ENCODE assay signal across 1 cellular context in the genomic region with DNA sequence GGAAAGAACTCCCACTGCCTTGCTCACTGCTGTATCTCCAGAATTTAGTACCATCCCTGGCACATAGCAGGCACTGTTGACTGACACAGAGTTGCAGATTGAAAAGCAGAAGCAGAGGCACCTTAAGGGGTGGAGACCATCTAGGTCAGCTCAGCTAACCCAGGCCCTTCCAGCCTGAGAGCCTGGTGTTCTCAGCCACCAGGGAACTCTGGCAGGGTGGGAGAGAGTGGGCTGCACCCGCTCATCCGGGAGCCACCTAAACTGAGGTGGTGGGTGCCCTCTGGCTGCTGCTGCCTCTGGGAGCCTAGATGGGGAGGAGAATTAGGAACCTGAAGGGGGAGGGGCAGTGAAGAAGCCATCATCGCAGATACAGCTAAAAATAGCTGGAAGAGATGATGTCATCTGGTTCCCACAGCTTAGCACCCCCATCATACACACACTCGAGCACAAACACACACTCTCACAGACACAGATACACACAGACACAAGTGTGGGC.
TF ChIP-seq lines count a peak whose summit lies in the region.

No MANE protein-coding gene starts in this region.

TF ChIP-seq in K562, 482 proteins besides CTCF, POLR2A, EP300 and RAD21 (continues in another document):
- TF ChIP-seq, protein P1, sequence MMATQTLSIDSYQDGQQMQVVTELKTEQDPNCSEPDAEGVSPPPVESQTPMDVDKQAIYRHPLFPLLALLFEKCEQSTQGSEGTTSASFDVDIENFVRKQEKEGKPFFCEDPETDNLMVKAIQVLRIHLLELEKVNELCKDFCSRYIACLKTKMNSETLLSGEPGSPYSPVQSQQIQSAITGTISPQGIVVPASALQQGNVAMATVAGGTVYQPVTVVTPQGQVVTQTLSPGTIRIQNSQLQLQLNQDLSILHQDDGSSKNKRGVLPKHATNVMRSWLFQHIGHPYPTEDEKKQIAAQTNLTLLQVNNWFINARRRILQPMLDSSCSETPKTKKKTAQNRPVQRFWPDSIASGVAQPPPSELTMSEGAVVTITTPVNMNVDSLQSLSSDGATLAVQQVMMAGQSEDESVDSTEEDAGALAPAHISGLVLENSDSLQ (IDR thresholded peaks at IDR 0.05) = peak; percentile 59
- TF ChIP-seq, protein P2, sequence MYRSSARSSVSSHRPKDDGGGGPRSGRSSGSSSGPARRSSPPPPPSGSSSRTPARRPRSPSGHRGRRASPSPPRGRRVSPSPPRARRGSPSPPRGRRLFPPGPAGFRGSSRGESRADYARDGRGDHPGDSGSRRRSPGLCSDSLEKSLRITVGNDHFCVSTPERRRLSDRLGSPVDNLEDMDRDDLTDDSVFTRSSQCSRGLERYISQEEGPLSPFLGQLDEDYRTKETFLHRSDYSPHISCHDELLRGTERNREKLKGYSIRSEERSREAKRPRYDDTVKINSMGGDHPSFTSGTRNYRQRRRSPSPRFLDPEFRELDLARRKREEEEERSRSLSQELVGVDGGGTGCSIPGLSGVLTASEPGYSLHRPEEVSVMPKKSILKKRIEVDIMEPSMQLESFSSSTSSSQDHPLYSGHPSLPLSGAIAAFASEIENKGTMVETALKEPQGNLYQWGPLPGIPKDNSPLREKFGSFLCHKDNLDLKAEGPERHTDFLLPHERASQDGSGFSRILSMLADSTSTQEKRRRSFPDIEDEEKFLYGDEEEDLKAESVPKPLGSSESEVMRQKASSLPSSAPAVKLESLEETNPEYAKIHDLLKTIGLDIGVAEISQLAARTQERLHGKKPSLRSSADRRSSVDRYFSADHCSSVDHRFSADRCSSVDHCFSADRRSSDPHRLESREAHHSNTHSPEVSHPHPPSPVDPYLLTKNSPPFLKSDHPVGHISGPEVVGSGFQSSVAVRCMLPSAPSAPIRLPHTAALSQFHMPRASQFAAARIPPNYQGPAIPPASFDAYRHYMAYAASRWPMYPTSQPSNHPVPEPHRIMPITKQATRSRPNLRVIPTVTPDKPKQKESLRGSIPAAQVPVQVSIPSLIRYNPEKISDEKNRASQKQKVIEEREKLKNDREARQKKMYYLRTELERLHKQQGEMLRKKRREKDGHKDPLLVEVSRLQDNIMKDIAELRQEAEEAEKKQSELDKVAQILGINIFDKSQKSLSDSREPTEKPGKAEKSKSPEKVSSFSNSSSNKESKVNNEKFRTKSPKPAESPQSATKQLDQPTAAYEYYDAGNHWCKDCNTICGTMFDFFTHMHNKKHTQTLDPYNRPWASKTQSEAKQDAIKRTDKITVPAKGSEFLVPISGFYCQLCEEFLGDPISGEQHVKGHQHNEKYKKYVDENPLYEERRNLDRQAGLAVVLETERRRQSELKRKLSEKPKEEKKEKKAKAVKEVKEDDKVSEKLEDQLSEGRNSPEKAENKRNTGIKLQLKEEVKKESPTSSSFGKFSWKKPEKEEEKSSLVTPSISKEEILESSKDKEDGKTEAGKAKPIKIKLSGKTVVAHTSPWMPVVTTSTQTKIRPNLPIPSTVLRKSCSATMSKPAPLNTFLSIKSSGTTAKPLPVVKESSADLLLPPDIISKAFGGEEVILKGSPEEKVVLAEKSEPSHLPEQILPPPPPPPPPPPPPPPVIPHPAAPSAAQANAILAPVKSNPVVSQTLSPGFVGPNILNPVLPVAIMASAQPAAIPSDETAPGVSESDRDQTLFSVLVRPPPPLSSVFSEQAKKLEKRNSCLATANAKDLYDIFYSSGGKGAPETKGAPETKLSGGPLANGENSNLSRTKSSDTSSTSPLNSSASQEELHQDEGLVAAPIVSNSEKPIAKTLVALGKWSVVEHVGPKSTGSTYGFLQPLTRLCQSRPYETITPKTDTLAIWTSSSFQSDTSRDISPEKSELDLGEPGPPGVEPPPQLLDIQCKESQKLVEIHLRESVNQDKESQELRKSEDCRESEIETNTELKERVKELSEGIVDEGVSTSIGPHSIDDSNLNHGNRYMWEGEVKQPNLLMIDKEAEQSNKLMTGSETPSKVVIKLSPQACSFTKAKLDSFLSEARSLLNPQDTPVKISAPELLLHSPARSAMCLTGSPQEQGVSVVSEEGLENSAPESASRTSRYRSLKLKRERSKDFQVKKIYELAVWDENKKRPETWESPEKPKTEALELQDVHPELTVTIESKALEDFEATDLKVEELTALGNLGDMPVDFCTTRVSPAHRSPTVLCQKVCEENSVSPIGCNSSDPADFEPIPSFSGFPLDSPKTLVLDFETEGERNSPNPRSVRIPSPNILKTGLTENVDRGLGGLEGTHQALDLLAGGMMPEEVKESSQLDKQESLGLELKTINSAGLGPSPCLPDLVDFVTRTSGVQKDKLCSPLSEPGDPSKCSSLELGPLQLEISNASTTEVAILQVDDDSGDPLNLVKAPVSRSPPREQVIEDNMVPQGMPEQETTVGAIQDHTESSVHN (IDR thresholded peaks at IDR 0.05; ENCODE audit: borderline replicate concordance in 1 of 2, low read depth in 1 of 2) = 0 out of 4 replicates have a peak, but pooled peaks of 1 of the 2 experiments have one; percentile 18
- TF ChIP-seq ATF7 (IDR thresholded peaks at IDR 0.05) (peak; percentile 98), ATF1 (CRISPR knock-in tag; IDR thresholded peaks at IDR 0.05) (no peak), ATF1 (tag; IDR thresholded peaks at IDR 0.05) (0 out of 2 replicates have a peak, but pooled peaks have one; percentile 28), ZNF217 (CRISPR knock-in tag; IDR thresholded peaks at IDR 0.05) (no peak), CTBP1 (IDR thresholded peaks at IDR 0.05; ENCODE audit: borderline replicate concordance) (peak; percentile 85), SIRT6 (IDR thresholded peaks at IDR 0.05; ENCODE audit: low read depth, low read length) (no peak), HDAC2 (IDR thresholded peaks at IDR 0.05) (0 out of 2 replicates have a peak, but pooled peaks have one; percentile 40), TBL1XR1 (IDR thresholded peaks at IDR 0.05; ENCODE audit: low read length in 2 of 2) (0 out of 4 replicates have a peak, but pooled peaks of 1 of the 2 experiments have one; percentile 24), L3MBTL2 (IDR thresholded peaks at IDR 0.05) (0 out of 2 replicates have a peak, but pooled peaks have one; percentile 11), NRF1 (conservative IDR thresholded peaks at IDR 0.05 in 1 of 2, IDR thresholded peaks at IDR 0.05 in 1 of 2) (no peak), MEF2A (IDR thresholded peaks at IDR 0.05; ENCODE audit: control insufficient read depth, low read depth, low read length) (peak; percentile 93), KLF13 (tag; IDR thresholded peaks at IDR 0.05; ENCODE audit: borderline replicate concordance, low read depth) (no peak), ZNF175 (CRISPR knock-in tag; IDR thresholded peaks at IDR 0.05; ENCODE audit: low read depth) (no peak), MEIS2 (IDR thresholded peaks at IDR 0.05; ENCODE audit: partially characterized antibody) (peak; percentile 3), ZNF354B (CRISPR knock-in tag; IDR thresholded peaks at IDR 0.05) (no peak)
- TF ChIP-seq, protein P3, sequence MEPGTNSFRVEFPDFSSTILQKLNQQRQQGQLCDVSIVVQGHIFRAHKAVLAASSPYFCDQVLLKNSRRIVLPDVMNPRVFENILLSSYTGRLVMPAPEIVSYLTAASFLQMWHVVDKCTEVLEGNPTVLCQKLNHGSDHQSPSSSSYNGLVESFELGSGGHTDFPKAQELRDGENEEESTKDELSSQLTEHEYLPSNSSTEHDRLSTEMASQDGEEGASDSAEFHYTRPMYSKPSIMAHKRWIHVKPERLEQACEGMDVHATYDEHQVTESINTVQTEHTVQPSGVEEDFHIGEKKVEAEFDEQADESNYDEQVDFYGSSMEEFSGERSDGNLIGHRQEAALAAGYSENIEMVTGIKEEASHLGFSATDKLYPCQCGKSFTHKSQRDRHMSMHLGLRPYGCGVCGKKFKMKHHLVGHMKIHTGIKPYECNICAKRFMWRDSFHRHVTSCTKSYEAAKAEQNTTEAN (CRISPR knock-in tag; IDR thresholded peaks at IDR 0.05) = 0 out of 2 replicates have a peak, but pooled peaks have one; percentile 25
- TF ChIP-seq, protein P4, sequence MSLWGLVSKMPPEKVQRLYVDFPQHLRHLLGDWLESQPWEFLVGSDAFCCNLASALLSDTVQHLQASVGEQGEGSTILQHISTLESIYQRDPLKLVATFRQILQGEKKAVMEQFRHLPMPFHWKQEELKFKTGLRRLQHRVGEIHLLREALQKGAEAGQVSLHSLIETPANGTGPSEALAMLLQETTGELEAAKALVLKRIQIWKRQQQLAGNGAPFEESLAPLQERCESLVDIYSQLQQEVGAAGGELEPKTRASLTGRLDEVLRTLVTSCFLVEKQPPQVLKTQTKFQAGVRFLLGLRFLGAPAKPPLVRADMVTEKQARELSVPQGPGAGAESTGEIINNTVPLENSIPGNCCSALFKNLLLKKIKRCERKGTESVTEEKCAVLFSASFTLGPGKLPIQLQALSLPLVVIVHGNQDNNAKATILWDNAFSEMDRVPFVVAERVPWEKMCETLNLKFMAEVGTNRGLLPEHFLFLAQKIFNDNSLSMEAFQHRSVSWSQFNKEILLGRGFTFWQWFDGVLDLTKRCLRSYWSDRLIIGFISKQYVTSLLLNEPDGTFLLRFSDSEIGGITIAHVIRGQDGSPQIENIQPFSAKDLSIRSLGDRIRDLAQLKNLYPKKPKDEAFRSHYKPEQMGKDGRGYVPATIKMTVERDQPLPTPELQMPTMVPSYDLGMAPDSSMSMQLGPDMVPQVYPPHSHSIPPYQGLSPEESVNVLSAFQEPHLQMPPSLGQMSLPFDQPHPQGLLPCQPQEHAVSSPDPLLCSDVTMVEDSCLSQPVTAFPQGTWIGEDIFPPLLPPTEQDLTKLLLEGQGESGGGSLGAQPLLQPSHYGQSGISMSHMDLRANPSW (CRISPR knock-in tag; IDR thresholded peaks at IDR 0.05) = 0 out of 2 replicates have a peak, but pooled peaks have one; percentile 59
- TF ChIP-seq, protein P5, sequence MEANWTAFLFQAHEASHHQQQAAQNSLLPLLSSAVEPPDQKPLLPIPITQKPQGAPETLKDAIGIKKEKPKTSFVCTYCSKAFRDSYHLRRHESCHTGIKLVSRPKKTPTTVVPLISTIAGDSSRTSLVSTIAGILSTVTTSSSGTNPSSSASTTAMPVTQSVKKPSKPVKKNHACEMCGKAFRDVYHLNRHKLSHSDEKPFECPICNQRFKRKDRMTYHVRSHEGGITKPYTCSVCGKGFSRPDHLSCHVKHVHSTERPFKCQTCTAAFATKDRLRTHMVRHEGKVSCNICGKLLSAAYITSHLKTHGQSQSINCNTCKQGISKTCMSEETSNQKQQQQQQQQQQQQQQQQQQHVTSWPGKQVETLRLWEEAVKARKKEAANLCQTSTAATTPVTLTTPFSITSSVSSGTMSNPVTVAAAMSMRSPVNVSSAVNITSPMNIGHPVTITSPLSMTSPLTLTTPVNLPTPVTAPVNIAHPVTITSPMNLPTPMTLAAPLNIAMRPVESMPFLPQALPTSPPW (CRISPR knock-in tag; IDR thresholded peaks at IDR 0.05) = peak; percentile 43; the same call in 1 of the 2 replicates
- TF ChIP-seq, protein P6, sequence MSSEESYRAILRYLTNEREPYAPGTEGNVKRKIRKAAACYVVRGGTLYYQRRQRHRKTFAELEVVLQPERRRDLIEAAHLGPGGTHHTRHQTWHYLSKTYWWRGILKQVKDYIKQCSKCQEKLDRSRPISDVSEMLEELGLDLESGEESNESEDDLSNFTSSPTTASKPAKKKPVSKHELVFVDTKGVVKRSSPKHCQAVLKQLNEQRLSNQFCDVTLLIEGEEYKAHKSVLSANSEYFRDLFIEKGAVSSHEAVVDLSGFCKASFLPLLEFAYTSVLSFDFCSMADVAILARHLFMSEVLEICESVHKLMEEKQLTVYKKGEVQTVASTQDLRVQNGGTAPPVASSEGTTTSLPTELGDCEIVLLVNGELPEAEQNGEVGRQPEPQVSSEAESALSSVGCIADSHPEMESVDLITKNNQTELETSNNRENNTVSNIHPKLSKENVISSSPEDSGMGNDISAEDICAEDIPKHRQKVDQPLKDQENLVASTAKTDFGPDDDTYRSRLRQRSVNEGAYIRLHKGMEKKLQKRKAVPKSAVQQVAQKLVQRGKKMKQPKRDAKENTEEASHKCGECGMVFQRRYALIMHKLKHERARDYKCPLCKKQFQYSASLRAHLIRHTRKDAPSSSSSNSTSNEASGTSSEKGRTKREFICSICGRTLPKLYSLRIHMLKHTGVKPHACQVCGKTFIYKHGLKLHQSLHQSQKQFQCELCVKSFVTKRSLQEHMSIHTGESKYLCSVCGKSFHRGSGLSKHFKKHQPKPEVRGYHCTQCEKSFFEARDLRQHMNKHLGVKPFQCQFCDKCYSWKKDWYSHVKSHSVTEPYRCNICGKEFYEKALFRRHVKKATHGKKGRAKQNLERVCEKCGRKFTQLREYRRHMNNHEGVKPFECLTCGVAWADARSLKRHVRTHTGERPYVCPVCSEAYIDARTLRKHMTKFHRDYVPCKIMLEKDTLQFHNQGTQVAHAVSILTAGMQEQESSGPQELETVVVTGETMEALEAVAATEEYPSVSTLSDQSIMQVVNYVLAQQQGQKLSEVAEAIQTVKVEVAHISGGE (CRISPR knock-in tag; IDR thresholded peaks at IDR 0.05) = no peak
- TF ChIP-seq, protein P7, sequence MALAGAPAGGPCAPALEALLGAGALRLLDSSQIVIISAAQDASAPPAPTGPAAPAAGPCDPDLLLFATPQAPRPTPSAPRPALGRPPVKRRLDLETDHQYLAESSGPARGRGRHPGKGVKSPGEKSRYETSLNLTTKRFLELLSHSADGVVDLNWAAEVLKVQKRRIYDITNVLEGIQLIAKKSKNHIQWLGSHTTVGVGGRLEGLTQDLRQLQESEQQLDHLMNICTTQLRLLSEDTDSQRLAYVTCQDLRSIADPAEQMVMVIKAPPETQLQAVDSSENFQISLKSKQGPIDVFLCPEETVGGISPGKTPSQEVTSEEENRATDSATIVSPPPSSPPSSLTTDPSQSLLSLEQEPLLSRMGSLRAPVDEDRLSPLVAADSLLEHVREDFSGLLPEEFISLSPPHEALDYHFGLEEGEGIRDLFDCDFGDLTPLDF (CRISPR knock-in tag; IDR thresholded peaks at IDR 0.05) = no peak
- TF ChIP-seq, protein P8, sequence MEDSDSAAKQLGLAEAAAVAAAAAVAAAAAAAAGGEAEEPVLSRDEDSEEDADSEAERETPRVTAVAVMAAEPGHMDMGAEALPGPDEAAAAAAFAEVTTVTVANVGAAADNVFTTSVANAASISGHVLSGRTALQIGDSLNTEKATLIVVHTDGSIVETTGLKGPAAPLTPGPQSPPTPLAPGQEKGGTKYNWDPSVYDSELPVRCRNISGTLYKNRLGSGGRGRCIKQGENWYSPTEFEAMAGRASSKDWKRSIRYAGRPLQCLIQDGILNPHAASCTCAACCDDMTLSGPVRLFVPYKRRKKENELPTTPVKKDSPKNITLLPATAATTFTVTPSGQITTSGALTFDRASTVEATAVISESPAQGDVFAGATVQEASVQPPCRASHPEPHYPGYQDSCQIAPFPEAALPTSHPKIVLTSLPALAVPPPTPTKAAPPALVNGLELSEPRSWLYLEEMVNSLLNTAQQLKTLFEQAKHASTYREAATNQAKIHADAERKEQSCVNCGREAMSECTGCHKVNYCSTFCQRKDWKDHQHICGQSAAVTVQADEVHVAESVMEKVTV (CRISPR knock-in tag; IDR thresholded peaks at IDR 0.05) = 0 out of 2 replicates have a peak, but pooled peaks have one; percentile 26
